ENCODE assay signal across 8 cellular contexts in the genomic region with DNA sequence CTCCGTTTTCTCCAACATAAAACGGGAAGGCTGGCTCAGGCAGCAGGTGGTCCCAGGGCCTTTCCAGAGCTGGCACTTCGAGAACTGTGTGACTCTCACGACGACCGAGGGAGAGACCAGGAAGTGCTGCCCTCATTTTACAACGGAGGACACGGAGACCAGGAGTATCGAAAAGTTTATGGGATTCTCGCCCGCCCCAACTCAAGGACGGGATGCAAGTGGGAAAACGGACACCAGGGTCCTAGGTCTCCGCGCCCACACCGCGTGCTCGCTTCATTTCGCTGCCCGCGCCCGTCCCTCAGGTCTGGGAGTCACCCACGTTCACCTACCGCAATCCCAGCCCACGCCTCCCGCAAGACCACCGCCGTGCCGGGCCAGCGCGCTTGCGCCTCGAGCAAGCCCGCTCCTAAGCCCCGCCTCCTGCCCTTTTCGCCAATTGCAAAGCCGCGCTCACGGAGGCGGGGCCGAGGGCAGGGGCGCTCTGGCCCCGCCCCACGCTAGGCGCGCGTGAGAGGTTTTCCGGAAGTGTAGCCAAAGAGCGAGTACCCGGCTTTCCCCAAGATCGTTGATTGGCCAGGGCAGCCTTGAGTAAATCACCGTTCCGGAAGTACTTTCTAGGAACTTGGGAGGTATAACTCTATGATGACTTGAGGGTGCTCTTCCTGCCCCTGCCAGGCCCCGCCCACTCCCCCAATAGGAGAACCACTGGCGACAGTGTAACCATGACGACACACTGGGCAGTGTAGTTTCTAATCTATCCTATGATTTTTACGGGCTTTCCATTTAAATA. TPM values are rescaled to one million over a fixed set of nuclear protein-coding genes. Genes with fewer than 3 reads are reported as not detected.
DNase-seq lines count a peak whose midpoint lies in the region; ATAC-seq lines count a peak whose summit lies in the region.

A gene (minus strand): TSS at position 392 of the 790 bp plus-strand sequence. CDS start 5,362 bp downstream, outside the sequence.

- DNase-seq in COLO829 (ENCODE audit: low spot score) (peak; percentile 98), HT-29 (ENCODE audit: low spot score) (peak; percentile 99), medulla oblongata (ENCODE audit: extremely low spot score) (peak; percentile 100)
- DNase-seq in NK-92 treated with Interleukin-12 subunit alpha and Interleukin-12 subunit beta, amount 100 ng/mL, for 24 hours (lab: John Stamatoyannopoulos, UW), result peak; percentile 94
- peak; percentile 92 to 94 for DNase-seq in activated CD8-positive, alpha-beta memory T cell treated with anti-CD3 and anti-CD28 coated beads for 4 hours (ENCODE audit: low read depth in 2 of 2)
- peak; percentile 87 to 92 (median 92) for DNase-seq in effector memory CD8-positive, alpha-beta T cell
- DNase-seq in stimulated activated CD4-positive, alpha-beta T cell treated with anti-CD3 and anti-CD28 coated beads, TNF-alpha, amount 100 ng/mL, for 48 hours (ENCODE audit: low read depth in 3 of 3), result peak; percentile 93 to 97 (median 95)

- no peaks in the 10 kb centered on the region for H3K9me3 Mint-ChIP-seq in effector memory CD8-positive, alpha-beta T cell

- H3K4me3 Mint-ChIP-seq in effector memory CD8-positive, alpha-beta T cell, result peak within 1 kb of the TSS; percentile 92 to 94

- peaks cover 16 to 17% of the 10 kb centered on the region in 2 donors for H3K4me1 Mint-ChIP-seq in effector memory CD8-positive, alpha-beta T cell (ENCODE audit: low read depth in 2 of 2)

- H3K36me3 Mint-ChIP-seq in effector memory CD8-positive, alpha-beta T cell (ENCODE audit: insufficient read depth), result peaks cover 6% of the 10 kb centered on the region

- ATAC-seq in GM21360 (IDR thresholded peaks at IDR 0.05; ENCODE audit: unreplicated experiment), result peak; percentile 96
- ATAC-seq in effector memory CD8-positive, alpha-beta T cell (replicated peaks), result peak; percentile 92

- H3K27ac Mint-ChIP-seq in effector memory CD8-positive, alpha-beta T cell, result peak within 1 kb of the TSS; percentile 92 to 96

- H3K27me3 Mint-ChIP-seq in effector memory CD8-positive, alpha-beta T cell, result no peaks in the 10 kb centered on the region

RNA-seq across cellular contexts. Expression of the gene that starts here (rescaled TPM):
- total RNA-seq in HT-29 (2014; rRNA removed; shearing (Covaris generic)), result 6.4 and 7.2 TPM in 2 replicates

Comparison
In these comparisons a context has a peak if more than half of its experiments do, and no peak if none do; other contexts are left out.
1. Peak in every context shown above with its lines: DNase-seq and ATAC-seq.